9 cellular contexts compared by ENCODE assay signal in genomic region chr1:103514920-103515503, GRCh38. TPM values are rescaled to one million over a fixed set of nuclear protein-coding genes. Genes with fewer than 3 reads are reported as not detected.
A peak's percentile ranks its signal among the peaks of the same experiment; 100 is the strongest.
DNase-seq lines count a peak whose midpoint lies in the region; ATAC-seq, FAIRE-seq and TF ChIP-seq lines count a peak whose summit lies in the region.
"Had no signal": no experiment of that assay in that cellular context is flagged by ENCODE, and none has a peak within 500 bp of the region (broad histone marks: within the 10 kb centered on the region; RNA-seq: fewer than 3 reads in every experiment).

No MANE protein-coding gene starts in this region.

- no peak for TF ChIP-seq POLR2A in GM12892 (IDR thresholded peaks at IDR 0.05; ENCODE audit: low read depth, low read length)

- TF ChIP-seq CTCF in osteocyte (IDR thresholded peaks at IDR 0.05), result peak; percentile 87

- peaks cover 1% of the 10 kb centered on the region for H3K4me1 Mint-ChIP-seq in osteocyte (ENCODE audit: unreplicated experiment)

- peaks cover 4% of the 10 kb centered on the region for H3K36me3 Mint-ChIP-seq in osteocyte (ENCODE audit: unreplicated experiment)

- no peaks in the 10 kb centered on the region for H3K27me3 Mint-ChIP-seq in osteocyte (ENCODE audit: unreplicated experiment)

- peak; percentile 66 for ATAC-seq in HG02623 (IDR thresholded peaks at IDR 0.05; ENCODE audit: unreplicated experiment)

- peak; percentile 80 for FAIRE-seq in GM12892 (lab: Jason Lieb, UNC)

- DNase-seq in AML-193 (lab: John Stamatoyannopoulos, UW), result peak; percentile 42 to 59
- DNase-seq in GM12892 (ENCODE audit: insufficient read length), result no peak
- peak; percentile 82 for DNase-seq in NAMALWA (ENCODE audit: low spot score)
- peak; percentile 69 for DNase-seq in SKM-1 treated with dmso at 0.1 percent for 144 hours (lab: John Stamatoyannopoulos, UW; ENCODE audit: unreplicated experiment)
- DNase-seq in fibroblast of gingiva (ENCODE audit: low read depth), result peak; percentile 54
- DNase-seq in osteocyte (ENCODE audit: extremely low spot score, unreplicated experiment), result no peak
- no peak for DNase-seq in GM19240 (ENCODE audit: insufficient read length, low spot score)

- no peak overlapping the region for H3K4me3 Mint-ChIP-seq in osteocyte (ENCODE audit: unreplicated experiment)
- H3K4me3 Mint-ChIP-seq: T-helper 1 cell treated with Interleukin-12 subunit alpha and Interleukin-12 subunit beta and Interleukin-4 antibody, amounts not matched to agents 30 μg/mL and 1 μg/mL, for 36 hours had no signal

- H3K27ac Mint-ChIP-seq in osteocyte (ENCODE audit: unreplicated experiment), result no peak overlapping the region
- H3K27ac Mint-ChIP-seq: T-helper 1 cell treated with Interleukin-12 subunit alpha and Interleukin-12 subunit beta and Interleukin-4 antibody, amounts not matched to agents 30 μg/mL and 1 μg/mL, for 36 hours had no signal

- peaks cover 15% of the 10 kb centered on the region for H3K9me3 Mint-ChIP-seq in osteocyte (ENCODE audit: unreplicated experiment)

RNA-seq across cellular contexts. Expression of gene RNPC3, which starts 10.5 kb away (rescaled TPM):
- polyA plus RNA-seq in GM12892 (2012; ENCODE audit: missing spikeins), result 29.2 TPM
- total RNA-seq in osteocyte, result 18.8 and 23.2 TPM in 2 replicates

RNA-seq across cellular contexts. Expression of gene AMY2B, which starts 56.4 kb away (rescaled TPM):
- polyA plus RNA-seq in GM12892 (2012; ENCODE audit: missing spikeins), result 11.2 TPM
- 8.2 and 10.0 TPM in 2 replicates for total RNA-seq in osteocyte

Comparison
In these comparisons a context has a peak if more than half of its experiments do, and no peak if none do; other contexts are left out.
1. DNase-seq: peak in AML-193 (2 of 2), NAMALWA (single experiment), SKM-1 treated with dmso at 0.1 percent for 144 hours (single experiment) and fibroblast of gingiva (single experiment); none in GM12892 (single experiment), osteocyte (single experiment) and GM19240 (single experiment).